28 cellular contexts compared by ENCODE assay signal in the genomic region with DNA sequence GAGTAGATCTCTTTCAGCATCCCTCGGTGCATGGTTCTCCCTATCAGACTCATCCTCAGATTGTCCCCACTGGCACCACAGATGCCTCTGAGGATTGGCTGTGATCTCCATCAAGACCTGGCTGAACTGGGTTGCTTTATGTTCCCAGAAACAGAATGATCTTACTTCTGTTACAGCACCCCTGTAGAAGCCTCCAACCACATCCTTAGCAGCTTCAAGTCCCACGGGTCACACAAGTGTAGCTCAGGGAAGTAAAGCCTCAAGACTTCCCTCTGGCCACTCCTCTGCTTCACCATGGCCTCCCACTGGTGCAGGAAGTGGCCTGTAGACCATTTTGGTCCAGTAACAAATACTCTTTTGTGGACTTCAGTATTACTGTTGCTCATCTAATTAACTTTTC.
"Had no signal": no experiment of that assay in that cellular context is flagged by ENCODE, and none has a peak within 500 bp of the region (broad histone marks: within the 10 kb centered on the region; RNA-seq: fewer than 3 reads in every experiment).

No MANE protein-coding gene starts in this region.

- H3K36me3 Mint-ChIP-seq: activated naive CD8-positive, alpha-beta T cell; brain had no signal

- H3K27me3 Mint-ChIP-seq: activated CD4-positive, alpha-beta memory T cell treated with anti-CD3 and anti-CD28 coated beads, Interleukin-2, amount 10 ng/mL, durations not matched to agents 7 days and 5 days; activated CD4-positive, alpha-beta T cell treated with anti-CD3 and anti-CD28 coated beads for 36 hours; activated CD4-positive, alpha-beta T cell treated with anti-CD3 and anti-CD28 coated beads, Interleukin-2, amount 10 ng/mL, durations not matched to agents 7 days and 5 days; activated naive CD8-positive, alpha-beta T cell; activated T-helper 17 cell treated with anti-CD3 and anti-CD28 coated beads, Interleukin-2, amount 50 U/mL, for 72 hours; brain; central memory CD8-positive, alpha-beta T cell; effector memory CD8-positive, alpha-beta T cell had no signal

- H3K27me3 ChIP-seq: ascending aorta, breast epithelium, esophagus muscularis mucosa, foreskin keratinocyte, gastrocnemius medialis, heart right ventricle had no signal

- H3K9me3 ChIP-seq: ascending aorta, breast epithelium, esophagus muscularis mucosa, gastrocnemius medialis, heart right ventricle had no signal

- H3K36me3 ChIP-seq: ascending aorta, breast epithelium, esophagus muscularis mucosa, gastrocnemius medialis, heart right ventricle had no signal

- H3K4me3 Mint-ChIP-seq: activated CD4-positive, alpha-beta memory T cell treated with anti-CD3 and anti-CD28 coated beads, Interleukin-2, amount 10 ng/mL, durations not matched to agents 7 days and 5 days; activated CD4-positive, alpha-beta T cell treated with anti-CD3 and anti-CD28 coated beads for 36 hours; activated CD4-positive, alpha-beta T cell treated with anti-CD3 and anti-CD28 coated beads, Interleukin-2, amount 10 ng/mL, durations not matched to agents 7 days and 5 days; activated naive CD8-positive, alpha-beta T cell; activated T-cell treated with anti-CD3 and anti-CD28 coated beads, Interleukin-2, amount 50 U/mL, for 4 hours; activated T-helper 17 cell treated with anti-CD3 and anti-CD28 coated beads, Interleukin-2, amount 50 U/mL, for 72 hours; brain; central memory CD8-positive, alpha-beta T cell; effector memory CD8-positive, alpha-beta T cell had no signal

- ATAC-seq: activated CD4-positive, alpha-beta T cell treated with anti-CD3 and anti-CD28 coated beads for 36 hours; activated T-cell treated with anti-CD3 and anti-CD28 coated beads, Interleukin-2, amount 50 U/mL, for 4 hours; activated T-helper 17 cell treated with anti-CD3 and anti-CD28 coated beads, Interleukin-2, amount 50 U/mL, for 72 hours; effector memory CD8-positive, alpha-beta T cell; foreskin keratinocyte; gastrocnemius medialis; heart right ventricle had no signal

- H3K4me1 Mint-ChIP-seq: activated T-helper 17 cell treated with anti-CD3 and anti-CD28 coated beads, Interleukin-2, amount 50 U/mL, for 72 hours had no signal

- H3K4me1 ChIP-seq: ascending aorta, breast epithelium, esophagus muscularis mucosa, foreskin keratinocyte, gastrocnemius medialis, heart right ventricle had no signal

- H3K4me3 ChIP-seq: ascending aorta, breast epithelium, esophagus muscularis mucosa, gastrocnemius medialis, heart right ventricle had no signal

- DNase-seq: activated CD4-positive, alpha-beta memory T cell treated with anti-CD3 and anti-CD28 coated beads, Interleukin-2, amount 10 ng/mL, durations not matched to agents 7 days and 5 days; activated CD4-positive, alpha-beta T cell treated with anti-CD3 and anti-CD28 coated beads for 36 hours; activated CD4-positive, alpha-beta T cell treated with anti-CD3 and anti-CD28 coated beads, Interleukin-2, amount 10 ng/mL, durations not matched to agents 7 days and 5 days; activated CD4-positive, alpha-beta T cell treated with anti-CD3 and anti-CD28 coated beads, Interleukin-2, amount 50 U/mL, for 4 hours; activated CD4-positive, CD25-positive, alpha-beta regulatory T cell; activated CD4-positive, CD25-positive, alpha-beta regulatory T cell treated with anti-CD3 and anti-CD28 coated beads, Interleukin-2, amount 50 U/mL, for 72 hours; activated effector memory CD4-positive, alpha-beta T cell treated with Interleukin-2 at 50 U/mL for 16 hours; activated gamma-delta T cell treated with Interleukin-2 at 50 U/mL for 16 hours; activated naive CD4-positive, alpha-beta T cell treated with anti-CD3 and anti-CD28 coated beads, Interleukin-2, amount 50 U/mL, for 16 hours; activated naive CD4-positive, alpha-beta T cell treated with Interleukin-2 at 50 U/mL for 16 hours; activated T-cell treated with anti-CD3 and anti-CD28 coated beads, Interleukin-2, amount 50 U/mL, for 4 hours; cortex of kidney; dermis blood vessel endothelial cell; effector CD4-positive, alpha-beta T cell; effector memory CD8-positive, alpha-beta T cell; erythroblast; foreskin keratinocyte; gastrocnemius medialis; heart right ventricle; T-helper 1 cell; T-helper 2 cell had no signal

- H3K9me3 Mint-ChIP-seq: activated CD4-positive, alpha-beta memory T cell treated with anti-CD3 and anti-CD28 coated beads, Interleukin-2, amount 10 ng/mL, durations not matched to agents 7 days and 5 days; activated CD4-positive, alpha-beta T cell treated with anti-CD3 and anti-CD28 coated beads, Interleukin-2, amount 10 ng/mL, durations not matched to agents 7 days and 5 days; activated T-helper 17 cell treated with anti-CD3 and anti-CD28 coated beads, Interleukin-2, amount 50 U/mL, for 72 hours; brain; central memory CD8-positive, alpha-beta T cell; effector memory CD8-positive, alpha-beta T cell had no signal

- H3K27ac Mint-ChIP-seq: activated CD4-positive, alpha-beta memory T cell treated with anti-CD3 and anti-CD28 coated beads, Interleukin-2, amount 10 ng/mL, durations not matched to agents 7 days and 5 days; activated CD4-positive, alpha-beta T cell treated with anti-CD3 and anti-CD28 coated beads for 36 hours; activated CD4-positive, alpha-beta T cell treated with anti-CD3 and anti-CD28 coated beads, Interleukin-2, amount 10 ng/mL, durations not matched to agents 7 days and 5 days; activated naive CD8-positive, alpha-beta T cell; activated T-helper 17 cell treated with anti-CD3 and anti-CD28 coated beads, Interleukin-2, amount 50 U/mL, for 72 hours; brain; effector memory CD8-positive, alpha-beta T cell had no signal
